9 cellular contexts compared by ENCODE assay signal in the genomic region with DNA sequence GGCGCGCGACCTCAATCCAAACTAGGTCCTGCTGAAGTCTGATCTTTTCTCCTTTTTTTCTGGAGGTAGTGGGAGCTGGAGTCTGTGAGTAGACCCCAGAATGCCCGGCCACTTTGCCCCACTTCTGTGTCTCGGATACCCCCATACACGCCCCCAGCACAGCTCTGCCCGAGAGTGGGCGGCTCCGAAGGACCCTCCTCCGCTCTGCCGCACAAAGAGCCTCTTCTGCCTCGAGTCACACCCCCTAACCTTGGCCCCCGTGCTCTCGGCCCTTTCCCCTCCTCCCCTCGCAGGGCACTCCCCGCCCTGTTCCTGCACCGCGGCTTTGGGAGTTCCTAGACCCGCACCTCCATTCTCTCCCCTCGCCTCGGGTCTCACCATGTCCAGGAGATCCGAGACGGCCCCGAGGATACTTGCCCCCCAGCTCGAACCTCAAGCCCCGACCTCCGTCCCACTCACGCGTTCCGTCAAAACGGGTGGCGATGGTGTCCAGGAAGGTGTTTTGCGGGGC. TPM values are rescaled to one million over a fixed set of nuclear protein-coding genes. Genes with fewer than 3 reads are reported as not detected.
A peak's percentile ranks its signal among the peaks of the same experiment; 100 is the strongest.
DNase-seq lines count a peak whose midpoint lies in the region; ATAC-seq, FAIRE-seq and TF ChIP-seq lines count a peak whose summit lies in the region.
"Had no signal": no experiment of that assay in that cellular context is flagged by ENCODE, and none has a peak within 500 bp of the region (broad histone marks: within the 10 kb centered on the region; RNA-seq: fewer than 3 reads in every experiment).

No MANE protein-coding gene starts in this region.

- H2BK5ac ChIP-seq in H9 (ENCODE audit: insufficient read length, low read length), result no peak overlapping the region

- H3K56ac ChIP-seq in H9 (ENCODE audit: insufficient read length, low read depth, low read length), result no peak overlapping the region

- H2BK15ac ChIP-seq in H9 (ENCODE audit: low read depth, low read length), result no peak overlapping the region

- peaks cover 3% of the 10 kb centered on the region for H4K20me1 ChIP-seq in H9 (ENCODE audit: control insufficient read depth, insufficient read depth, insufficient read length)
- H4K20me1 ChIP-seq in K562 (replicated peaks; ENCODE audit: control insufficient read depth, insufficient read depth, low read length), result 0 out of 2 replicates have a peak, but pooled peaks cover 4% of the 10 kb centered on the region

- H3K36me3 ChIP-seq in BE2C, result peaks cover 4% of the 10 kb centered on the region
- H3K36me3 ChIP-seq in K562 (ENCODE audit: control insufficient read depth, insufficient read depth, low read length), result no peaks in the 10 kb centered on the region

- H3K4me3 Mint-ChIP-seq in H9, result peak overlapping the region; percentile 63 to 87
- H3K4me3 Mint-ChIP-seq in natural killer cell treated with Interleukin-12 subunit alpha and Interleukin-12 subunit beta and Interleukin-15 and Interleukin-18, amount 100 ng/mL, for 72 hours, result no peak overlapping the region

- H3K9me1 ChIP-seq in K562 (ENCODE audit: control insufficient read depth, insufficient read depth, low read length), result peaks cover 7% of the 10 kb centered on the region

- H3K18ac ChIP-seq in H9 (ENCODE audit: insufficient read length, low read depth, low read length), result no peak overlapping the region

- H3K27me3 Mint-ChIP-seq in H9 (ENCODE audit: low read depth), result peaks cover 68% of the 10 kb centered on the region
- peaks cover 0 to 9% of the 10 kb centered on the region in 2 donors for H3K27me3 Mint-ChIP-seq in natural killer cell treated with Interleukin-12 subunit alpha and Interleukin-12 subunit beta and Interleukin-15 and Interleukin-18, amount 100 ng/mL, for 72 hours

- no peak overlapping the region for H2BK20ac ChIP-seq in H9 (ENCODE audit: low read depth, low read length, poor library complexity, severe bottlenecking)

- no peaks in the 10 kb centered on the region; a peak in 1 of 5 replicates for H3K9me3 Mint-ChIP-seq in H9
- H3K9me3 Mint-ChIP-seq in natural killer cell treated with Interleukin-12 subunit alpha and Interleukin-12 subunit beta and Interleukin-15 and Interleukin-18, amount 100 ng/mL, for 72 hours, result no peaks in the 10 kb centered on the region

- H3K23ac ChIP-seq in H9 (ENCODE audit: insufficient read length, low read depth, low read length), result no peak overlapping the region

- H3K4me3 ChIP-seq in BE2C (ENCODE audit: low read depth, low read length) (peak overlapping the region; percentile 79), K562 (peak overlapping the region; percentile 60)

- H3K9me3 ChIP-seq in BE2C, result no peaks in the 10 kb centered on the region
- H3K9me3 ChIP-seq in H9 (ENCODE audit: control insufficient read depth, low read depth, low read length), result no peaks in the 10 kb centered on the region
- H3K9me3 ChIP-seq in K562 (replicated peaks; ENCODE audit: control insufficient read depth, insufficient read depth, low read depth, low read length), result no peaks in the 10 kb centered on the region

- H3K4me1 ChIP-seq in BE2C (no peaks in the 10 kb centered on the region), H9 (ENCODE audit: insufficient read depth, low read length) (peaks cover 3% of the 10 kb centered on the region; the same call in 1 of the 2 replicates), K562 (replicated peaks in 1 of 2; ENCODE audit: control insufficient read depth in 2 of 2, insufficient read depth in 2 of 2, low read length in 2 of 2) (peaks cover 31 to 47% of the 10 kb centered on the region in 2 experiments)

- in situ Hi-C loops in K562 (cut with MboI), result no loop called here

- CTCF ChIA-PET in K562 (lab: Yijun Ruan, JAX; ENCODE audit: low intra/inter-chr PET ratio), result interaction anchor here (1.3 to 1.4 kb wide), 2 partner anchors 62 to 114 kb away, joined by 3 to 12 read pairs; no protein-coding TSS in a partner anchor

- peaks cover 19 to 33% of the 10 kb centered on the region in 2 experiments for H3K4me1 Mint-ChIP-seq in H9
- peaks cover 47 to 48% of the 10 kb centered on the region in 2 donors for H3K4me1 Mint-ChIP-seq in natural killer cell treated with Interleukin-12 subunit alpha and Interleukin-12 subunit beta and Interleukin-15 and Interleukin-18, amount 100 ng/mL, for 72 hours (ENCODE audit: low read depth in 2 of 2)

- H3K9ac ChIP-seq in H9 (ENCODE audit: extremely low read depth, insufficient read length, low read length) (no peak overlapping the region), K562 (ENCODE audit: insufficient read depth in 1 of 2, low read depth in 2 of 2, low read length in 2 of 2) (peak overlapping the region in 1 of 2 experiments; percentile 89; a peak in 2 of 4 replicates)

- no peak overlapping the region for H4K91ac ChIP-seq in H9 (ENCODE audit: insufficient read length, low read depth, low read length)

- H4K5ac ChIP-seq in H9 (ENCODE audit: insufficient read length, low read depth, low read length), result no peak overlapping the region

- H3K4me2 ChIP-seq in H9 (ENCODE audit: insufficient read depth, insufficient read length, low read length), result peak overlapping the region; percentile 60
- H3K4me2 ChIP-seq in K562 (ENCODE audit: insufficient read depth, low read length), result peak overlapping the region; percentile 78

- no peak for TF ChIP-seq CTCF in BE2C (IDR thresholded peaks at IDR 0.05; ENCODE audit: low read depth, low read length)
- TF ChIP-seq CTCF in H9 (conservative IDR thresholded peaks at IDR 0.05), result no peak
- TF ChIP-seq CTCF in K562 (IDR thresholded peaks at IDR 0.05 in 2 of 3, conservative IDR thresholded peaks at IDR 0.05 in 1 of 3; ENCODE audit: insufficient read depth in 2 of 3, low read depth in 1 of 3, low read length in 3 of 3), result no peak

- no CpG with 5 or more reads among the region's 33 CpGs for WGBS in H9 (ENCODE audit: extremely low coverage, insufficient read length, low lambda C conversion rate)
- 1% methylated on average over 32 of the region's 33 CpGs for WGBS in K562 (ENCODE audit: insufficient coverage, low coverage, missing lambda C conversion rate)

- H4K8ac ChIP-seq in H9 (replicated peaks; ENCODE audit: insufficient read length, low read depth, low read length), result no peak overlapping the region

- TF ChIP-seq POLR2A in K562 (conservative IDR thresholded peaks at IDR 0.05), result no peak

- BruUV-seq in K562 (replicated peaks; lab: Mats Ljungman, UMichigan), result no TSS peak

- no peak overlapping the region for H2BK120ac ChIP-seq in H9 (ENCODE audit: low read depth, low read length, poor library complexity, severe bottlenecking)

- H3T11ph ChIP-seq in H9 (ENCODE audit: low read length), result no peak overlapping the region

- H2AFZ ChIP-seq in H9 (ENCODE audit: low read length), result no peak overlapping the region
- peak overlapping the region; percentile 90 for H2AFZ ChIP-seq in K562 (ENCODE audit: low read depth, low read length)

- H3K4ac ChIP-seq in H9 (ENCODE audit: low read depth, low read length), result no peak overlapping the region

- ATAC-seq in K562 (0 out of 3 replicates have a peak, but pooled peaks have one; percentile 14), HG03139 (IDR thresholded peaks at IDR 0.05; ENCODE audit: unreplicated experiment) (no peak), GM19328 (IDR thresholded peaks at IDR 0.05; ENCODE audit: unreplicated experiment) (no peak)
- ATAC-seq in natural killer cell treated with Interleukin-12 subunit alpha and Interleukin-12 subunit beta and Interleukin-15 and Interleukin-18, amount 100 ng/mL, for 72 hours, result no peak

- no peak for TF ChIP-seq RAD21 in K562 (CRISPR knock-in tag; conservative IDR thresholded peaks at IDR 0.05 in 1 of 2, IDR thresholded peaks at IDR 0.05 in 1 of 2)

- no peaks in the 10 kb centered on the region for H3K79me2 ChIP-seq in H9 (ENCODE audit: insufficient read depth, low read length)
- peaks cover 11% of the 10 kb centered on the region; the same call in 2 of the 3 replicates for H3K79me2 ChIP-seq in K562 (ENCODE audit: control insufficient read depth, insufficient read depth, low read length)

- H3K27ac ChIP-seq in H9 (ENCODE audit: insufficient read length, low read depth, low read length), result no peak overlapping the region
- H3K27ac ChIP-seq in K562 (ENCODE audit: extremely low read depth, low read depth, low read length), result no peak overlapping the region

- no peaks in the 10 kb centered on the region for H3K79me1 ChIP-seq in H9 (ENCODE audit: insufficient read depth, low read depth, low read length, poor library complexity, severe bottlenecking)

- H3K23me2 ChIP-seq in H9 (ENCODE audit: insufficient read length, low read depth, low read length, poor library complexity, severe bottlenecking), result peaks cover 21% of the 10 kb centered on the region

- no peaks in the 10 kb centered on the region; a peak in 1 of 7 replicates for H3K36me3 Mint-ChIP-seq in H9 (ENCODE audit: insufficient read depth in 1 of 3, low read depth in 3 of 3)
- no peaks in the 10 kb centered on the region for H3K36me3 Mint-ChIP-seq in natural killer cell treated with Interleukin-12 subunit alpha and Interleukin-12 subunit beta and Interleukin-15 and Interleukin-18, amount 100 ng/mL, for 72 hours

- no peak overlapping the region for H2BK12ac ChIP-seq in H9 (ENCODE audit: insufficient read length, low read depth, low read length)

- FAIRE-seq in K562 (lab: Jason Lieb, UNC), result no peak

- no peak overlapping the region for H2AK5ac ChIP-seq in H9 (ENCODE audit: insufficient read length, low read length)

- DNase-seq in BE2C (peak; percentile 34), H9 (peak; percentile 64), K562 (ENCODE audit: extremely low read depth in 1 of 4, low spot score in 3 of 4) (peak in 1 of 4 experiments; percentile 31), NCI-H226 (no peak), putamen (ENCODE audit: low spot score) (no peak)
- DNase-seq in natural killer cell treated with Interleukin-12 subunit alpha and Interleukin-12 subunit beta and Interleukin-15 and Interleukin-18, amount 100 ng/mL, for 72 hours (ENCODE audit: low spot score), result peak; percentile 56

- POLR2A ChIA-PET in K562 (lab: Yijun Ruan, JAX), result interaction anchor here (0.6 to 1.5 kb wide), 7 partner anchors 13 to 197 kb away, joined by 3 to 4 read pairs (median 4); no protein-coding TSS in a partner anchor

- H3K27me3 ChIP-seq in BE2C (no peaks in the 10 kb centered on the region), H9 (ENCODE audit: insufficient read depth, low read length) (peaks cover 10% of the 10 kb centered on the region; the same call in 1 of the 2 replicates), K562 (ENCODE audit: control insufficient read depth in 2 of 2, insufficient read depth in 2 of 2, low read length in 2 of 2) (no peaks in the 10 kb centered on the region)

- intact Hi-C loops in K562 (cut with micrococcal nuclease), result loop anchor here (2.0 to 10.0 kb wide), 3 partner anchors 62 to 224 kb away; no protein-coding TSS in a partner anchor

- no peak for TF ChIP-seq EP300 in K562 (IDR thresholded peaks at IDR 0.05; ENCODE audit: low read length)

- H3K27ac Mint-ChIP-seq in H9, result no peak overlapping the region; a peak in 1 of 7 replicates
- H3K27ac Mint-ChIP-seq in natural killer cell treated with Interleukin-12 subunit alpha and Interleukin-12 subunit beta and Interleukin-15 and Interleukin-18, amount 100 ng/mL, for 72 hours, result no peak overlapping the region

- no peak overlapping the region for H3K14ac ChIP-seq in H9 (ENCODE audit: insufficient read depth, low read length)

RNA-seq across cellular contexts. Expression of a gene that starts 0.5 kb away (rescaled TPM):
- polyA plus RNA-seq in BE2C (2012; ENCODE audit: insufficient read depth, insufficient read length, low read depth), result 24.3 TPM
- total RNA-seq in H9 (2021) (0.13 TPM in 1 of 2 replicates, not detected in the other), K562 (2014; rRNA removed) (0.50 and 0.98 TPM in 2 replicates), K562 (2014; rRNA removed; fragmentation: Illumina TruSeq; extraction: Trizol) (0.22 and 0.29 TPM in 2 replicates), K562 (2015; rRNA removed; fragmentation: Illumina TruSeq; extraction: Trizol) (0.36 and 0.49 TPM in 2 replicates), K562 (2021) (1.8 and 2.0 TPM in 2 replicates)
- total RNA-seq in K562 (2011; cell fraction: chromatin; rRNA removed; ENCODE audit: low replicate concordance), result 1.0 and 3.5 TPM in 2 replicates
- 2.5 TPM in 2 replicates for total RNA-seq in K562 (2011; cell fraction: nucleolus; rRNA removed)
- 2.0 and 2.2 TPM in 2 replicates for total RNA-seq in K562 (2011; cell fraction: nucleoplasm; rRNA removed)
- polyA plus RNA-seq in K562 (2011; rRNA removed) (0.72 and 0.79 TPM in 2 replicates), K562 (2014; fragmentation: Illumina TruSeq; extraction: Trizol) (1.2 and 1.3 TPM in 2 replicates), K562 (2014; fragmentation: Nextera tagmentation; extraction: Ambion mirVana) (under 1 TPM; 0.10 to 0.14 TPM), K562 (2014; rRNA removed) (1.3 and 1.7 TPM in 2 replicates)
- 0.68 and 2.6 TPM in 2 replicates for polyA plus RNA-seq in K562 (2011; cell fraction: cytosol; rRNA removed)
- 1.2 and 4.0 TPM in 2 replicates for polyA plus RNA-seq in K562 (2011; cell fraction: nucleus; rRNA removed)
- 0.24 and 1.0 TPM in 2 replicates for polyA plus RNA-seq in K562 (2012)
- 0.45 and 1.1 TPM in 2 replicates for polyA minus RNA-seq in K562 (2011; rRNA and poly(A)+ RNA removed)
- 0.82 and 0.95 TPM in 2 replicates for polyA minus RNA-seq in K562 (2011; cell fraction: cytosol; rRNA and poly(A)+ RNA removed)
- polyA minus RNA-seq in K562 (2011; cell fraction: nucleus; rRNA and poly(A)+ RNA removed), result 0.44 and 0.94 TPM in 2 replicates
- total RNA-seq in natural killer cell treated with Interleukin-12 subunit alpha and Interleukin-12 subunit beta and Interleukin-15 and Interleukin-18, amount 100 ng/mL, for 72 hours, result 1 to 10 TPM in 1 of 2 donors, under 1 TPM in 1; 0.33 to 2.5 TPM

RNA-seq across cellular contexts. Expression of a gene that starts 4.8 kb away (rescaled TPM):
- not detected for polyA plus RNA-seq in BE2C (2012; ENCODE audit: insufficient read depth, insufficient read length, low read depth)
- not detected in 2 replicates for total RNA-seq in H9 (2021)
- total RNA-seq in K562 (2011; cell fraction: chromatin; rRNA removed; ENCODE audit: low replicate concordance), result not detected in 2 replicates
- total RNA-seq in K562 (2011; cell fraction: nucleolus; rRNA removed), result not detected in 2 replicates
- total RNA-seq in K562 (2011; cell fraction: nucleoplasm; rRNA removed), result not detected in 2 replicates
- total RNA-seq in K562 (2014; rRNA removed), result not detected in 2 replicates
- total RNA-seq in K562 (2014; rRNA removed; fragmentation: Illumina TruSeq; extraction: Trizol), result not detected in 2 replicates
- not detected in 2 replicates for total RNA-seq in K562 (2015; rRNA removed; fragmentation: Illumina TruSeq; extraction: Trizol)
- total RNA-seq in K562 (2021), result not detected in 2 replicates
- not detected in 2 replicates for polyA plus RNA-seq in K562 (2011; rRNA removed)
- not detected in 2 replicates for polyA plus RNA-seq in K562 (2011; cell fraction: cytosol; rRNA removed)
- not detected in 2 replicates for polyA plus RNA-seq in K562 (2011; cell fraction: nucleus; rRNA removed)
- not detected in 2 replicates for polyA plus RNA-seq in K562 (2012)
- not detected in 2 replicates for polyA plus RNA-seq in K562 (2014; fragmentation: Illumina TruSeq; extraction: Trizol)
- polyA plus RNA-seq in K562 (2014; fragmentation: Nextera tagmentation; extraction: Ambion mirVana), result not detected
- not detected in 2 replicates for polyA plus RNA-seq in K562 (2014; rRNA removed)
- polyA minus RNA-seq in K562 (2011; rRNA and poly(A)+ RNA removed), result not detected in 2 replicates
- not detected in 2 replicates for polyA minus RNA-seq in K562 (2011; cell fraction: cytosol; rRNA and poly(A)+ RNA removed)
- polyA minus RNA-seq in K562 (2011; cell fraction: nucleus; rRNA and poly(A)+ RNA removed), result not detected in 2 replicates
- total RNA-seq in natural killer cell treated with Interleukin-12 subunit alpha and Interleukin-12 subunit beta and Interleukin-15 and Interleukin-18, amount 100 ng/mL, for 72 hours, result not detected
- polyA plus RNA-seq: esophagus had no signal

RNA-seq across cellular contexts. Expression of a gene that starts 13.8 kb away (rescaled TPM):
- 92.2 TPM for polyA plus RNA-seq in BE2C (2012; ENCODE audit: insufficient read depth, insufficient read length, low read depth)
- 8.5 and 11.0 TPM in 2 replicates for total RNA-seq in H9 (2021)
- total RNA-seq in K562 (2011; cell fraction: chromatin; rRNA removed; ENCODE audit: low replicate concordance), result 26.6 and 66.9 TPM in 2 replicates
- total RNA-seq in K562 (2011; cell fraction: nucleolus; rRNA removed), result 67.5 and 75.5 TPM in 2 replicates
- total RNA-seq in K562 (2011; cell fraction: nucleoplasm; rRNA removed), result 39.0 and 46.6 TPM in 2 replicates
- 20.3 and 20.8 TPM in 2 replicates for total RNA-seq in K562 (2014; rRNA removed)
- total RNA-seq in K562 (2014; rRNA removed; fragmentation: Illumina TruSeq; extraction: Trizol), result 5.0 and 5.6 TPM in 2 replicates
- 10.4 and 11.2 TPM in 2 replicates for total RNA-seq in K562 (2015; rRNA removed; fragmentation: Illumina TruSeq; extraction: Trizol)
- 21.1 and 23.2 TPM in 2 replicates for total RNA-seq in K562 (2021)
- polyA plus RNA-seq in K562 (2011; rRNA removed), result 12.0 and 12.9 TPM in 2 replicates
- 9.1 and 31.3 TPM in 2 replicates for polyA plus RNA-seq in K562 (2011; cell fraction: cytosol; rRNA removed)
- polyA plus RNA-seq in K562 (2011; cell fraction: nucleus; rRNA removed), result 57.1 and 77.6 TPM in 2 replicates
- polyA plus RNA-seq in K562 (2012), result 14.5 and 28.1 TPM in 2 replicates
- polyA plus RNA-seq in K562 (2014; fragmentation: Illumina TruSeq; extraction: Trizol), result 7.8 and 12.4 TPM in 2 replicates
- polyA plus RNA-seq in K562 (2014; fragmentation: Nextera tagmentation; extraction: Ambion mirVana), result under 1 TPM; 0.65 to 0.87 TPM
- 20.8 and 20.9 TPM in 2 replicates for polyA plus RNA-seq in K562 (2014; rRNA removed)
- polyA minus RNA-seq in K562 (2011; rRNA and poly(A)+ RNA removed), result 3.5 and 7.4 TPM in 2 replicates
- 9.6 and 12.1 TPM in 2 replicates for polyA minus RNA-seq in K562 (2011; cell fraction: cytosol; rRNA and poly(A)+ RNA removed)
- 16.6 and 17.0 TPM in 2 replicates for polyA minus RNA-seq in K562 (2011; cell fraction: nucleus; rRNA and poly(A)+ RNA removed)
- 10 to 100 TPM; 13.2 to 17.5 TPM for total RNA-seq in natural killer cell treated with Interleukin-12 subunit alpha and Interleukin-12 subunit beta and Interleukin-15 and Interleukin-18, amount 100 ng/mL, for 72 hours

RNA-seq across cellular contexts. Expression of a gene that starts 25.7 kb away (rescaled TPM):
- 319 TPM for polyA plus RNA-seq in BE2C (2012; ENCODE audit: insufficient read depth, insufficient read length, low read depth)
- 73.8 and 75.7 TPM in 2 replicates for total RNA-seq in H9 (2021)
- 21.1 and 47.2 TPM in 2 replicates for total RNA-seq in K562 (2011; cell fraction: chromatin; rRNA removed; ENCODE audit: low replicate concordance)
- 33.4 and 35.0 TPM in 2 replicates for total RNA-seq in K562 (2011; cell fraction: nucleolus; rRNA removed)
- 29.4 and 31.1 TPM in 2 replicates for total RNA-seq in K562 (2011; cell fraction: nucleoplasm; rRNA removed)
- 79.2 and 125 TPM in 2 replicates for total RNA-seq in K562 (2014; rRNA removed)
- total RNA-seq in K562 (2014; rRNA removed; fragmentation: Illumina TruSeq; extraction: Trizol), result 46.5 and 55.8 TPM in 2 replicates
- total RNA-seq in K562 (2015; rRNA removed; fragmentation: Illumina TruSeq; extraction: Trizol), result 106 and 107 TPM in 2 replicates
- total RNA-seq in K562 (2021), result 108 and 117 TPM in 2 replicates
- 55.9 and 77.4 TPM in 2 replicates for polyA plus RNA-seq in K562 (2011; rRNA removed)
- polyA plus RNA-seq in K562 (2011; cell fraction: cytosol; rRNA removed), result 85.9 and 208 TPM in 2 replicates
- polyA plus RNA-seq in K562 (2011; cell fraction: nucleus; rRNA removed), result 34.9 and 64.9 TPM in 2 replicates
- 110 and 123 TPM in 2 replicates for polyA plus RNA-seq in K562 (2012)
- polyA plus RNA-seq in K562 (2014; fragmentation: Illumina TruSeq; extraction: Trizol), result 165 and 166 TPM in 2 replicates
- 1 to 10 TPM; 1.7 to 2.2 TPM for polyA plus RNA-seq in K562 (2014; fragmentation: Nextera tagmentation; extraction: Ambion mirVana)
- polyA plus RNA-seq in K562 (2014; rRNA removed), result 118 and 122 TPM in 2 replicates
- polyA minus RNA-seq in K562 (2011; rRNA and poly(A)+ RNA removed), result 20.1 and 45.6 TPM in 2 replicates
- polyA minus RNA-seq in K562 (2011; cell fraction: cytosol; rRNA and poly(A)+ RNA removed), result 30.4 and 33.9 TPM in 2 replicates
- polyA minus RNA-seq in K562 (2011; cell fraction: nucleus; rRNA and poly(A)+ RNA removed), result 7.9 and 8.3 TPM in 2 replicates
- 10 to 100 TPM; 67.4 to 73.7 TPM for total RNA-seq in natural killer cell treated with Interleukin-12 subunit alpha and Interleukin-12 subunit beta and Interleukin-15 and Interleukin-18, amount 100 ng/mL, for 72 hours

RNA-seq across cellular contexts. Expression of a gene that starts 57.9 kb away (rescaled TPM):
- polyA plus RNA-seq in BE2C (2012; ENCODE audit: insufficient read depth, insufficient read length, low read depth), result 0.68 TPM
- 0.15 and 0.18 TPM in 2 replicates for total RNA-seq in H9 (2021)
- total RNA-seq in K562 (2011; cell fraction: chromatin; rRNA removed; ENCODE audit: low replicate concordance), result 0.62 and 0.92 TPM in 2 replicates
- total RNA-seq in K562 (2011; cell fraction: nucleolus; rRNA removed), result 0.26 and 0.67 TPM in 2 replicates
- 0.22 and 0.31 TPM in 2 replicates for total RNA-seq in K562 (2011; cell fraction: nucleoplasm; rRNA removed)
- total RNA-seq in K562 (2014; rRNA removed), result 0.08 TPM in 1 of 2 replicates, not detected in the other
- total RNA-seq in K562 (2014; rRNA removed; fragmentation: Illumina TruSeq; extraction: Trizol), result not detected in 2 replicates
- 0.07 TPM in 1 of 2 replicates, not detected in the other for total RNA-seq in K562 (2015; rRNA removed; fragmentation: Illumina TruSeq; extraction: Trizol)
- 0.11 and 0.16 TPM in 2 replicates for total RNA-seq in K562 (2021)
- 0.04 and 0.08 TPM in 2 replicates for polyA plus RNA-seq in K562 (2011; rRNA removed)
- polyA plus RNA-seq in K562 (2011; cell fraction: cytosol; rRNA removed), result 0.06 TPM in 1 of 2 replicates, not detected in the other
- 0.41 and 0.74 TPM in 2 replicates for polyA plus RNA-seq in K562 (2011; cell fraction: nucleus; rRNA removed)
- 0.27 and 0.36 TPM in 2 replicates for polyA plus RNA-seq in K562 (2012)
- not detected in 2 replicates for polyA plus RNA-seq in K562 (2014; fragmentation: Illumina TruSeq; extraction: Trizol)
- polyA plus RNA-seq in K562 (2014; fragmentation: Nextera tagmentation; extraction: Ambion mirVana), result under 1 TPM; 0.04 to 0.06 TPM
- polyA plus RNA-seq in K562 (2014; rRNA removed), result 0.05 and 0.13 TPM in 2 replicates
- 0.18 TPM in 1 of 2 replicates, not detected in the other for polyA minus RNA-seq in K562 (2011; rRNA and poly(A)+ RNA removed)
- polyA minus RNA-seq in K562 (2011; cell fraction: cytosol; rRNA and poly(A)+ RNA removed), result not detected in 2 replicates
- 0.13 and 0.22 TPM in 2 replicates for polyA minus RNA-seq in K562 (2011; cell fraction: nucleus; rRNA and poly(A)+ RNA removed)
- total RNA-seq in natural killer cell treated with Interleukin-12 subunit alpha and Interleukin-12 subunit beta and Interleukin-15 and Interleukin-18, amount 100 ng/mL, for 72 hours, result not detected

Comparison
In these comparisons a context has a peak if more than half of its experiments do, and no peak if none do; other contexts are left out.
1. DNase-seq: peak in BE2C (single experiment), H9 (single experiment) and natural killer cell treated with Interleukin-12 subunit alpha and Interleukin-12 subunit beta and Interleukin-15 and Interleukin-18, amount 100 ng/mL, for 72 hours (single experiment); none in NCI-H226 (single experiment) and putamen (single experiment).